ENCODE assay signal across 8 cellular contexts in the genomic region with DNA sequence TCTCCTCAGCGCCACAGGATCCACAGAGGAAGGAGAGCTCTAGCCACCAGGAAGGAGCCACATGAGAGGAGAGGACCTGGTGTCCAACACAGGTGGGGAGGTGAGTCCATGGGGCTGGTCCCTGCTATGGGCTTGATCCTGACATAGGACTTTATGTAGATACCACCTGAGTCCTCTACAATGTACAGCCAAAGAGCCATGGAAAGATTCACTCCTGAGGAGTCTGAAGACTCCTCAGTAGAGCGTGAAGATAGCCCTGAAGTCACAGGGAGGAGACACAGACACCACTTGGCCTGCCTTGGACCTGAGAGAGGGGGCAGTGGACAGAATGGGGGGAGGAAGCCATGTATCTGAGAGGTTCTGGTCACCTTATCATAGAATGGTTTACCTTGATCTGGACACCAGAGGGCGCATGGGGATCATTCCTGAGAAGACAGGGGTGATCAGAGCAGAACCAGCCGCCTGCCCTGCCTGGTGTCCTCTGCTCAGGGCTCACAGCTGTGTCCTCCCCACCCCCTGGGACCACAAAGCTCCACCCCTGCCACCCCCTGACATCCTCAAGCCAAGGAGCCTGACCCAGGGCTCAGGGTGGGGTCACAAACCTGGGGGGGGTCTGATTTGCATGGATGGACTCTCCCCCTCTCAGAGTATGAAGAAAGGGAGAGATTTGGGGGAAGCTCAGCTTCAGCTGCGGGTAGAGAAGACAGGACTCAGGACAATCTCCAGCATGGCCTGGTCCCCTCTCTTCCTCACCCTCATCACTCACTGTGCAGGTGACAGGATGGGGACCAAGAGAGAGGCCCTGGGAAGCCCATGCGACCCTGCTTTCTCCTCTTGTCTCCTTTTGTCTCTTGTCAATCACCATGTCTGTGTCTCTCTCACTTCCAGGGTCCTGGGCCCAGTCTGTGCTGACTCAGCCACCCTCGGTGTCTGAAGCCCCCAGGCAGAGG.
DNase-seq lines count a peak whose midpoint lies in the region; ATAC-seq and TF ChIP-seq lines count a peak whose summit lies in the region.

No MANE protein-coding gene starts in this region.

- POLR2A ChIA-PET in A673 (lab: Charles Lee; ENCODE audit: low non-redundant PET): no interaction called here

- no peak overlapping the region for H3K27ac ChIP-seq in A673 (ENCODE audit: low read depth, low read length, poor library complexity, severe bottlenecking)
- H3K27ac ChIP-seq in left lung: no peak overlapping the region

- no peaks in the 10 kb centered on the region for H3K36me3 ChIP-seq in A673 (ENCODE audit: insufficient read depth, low read length, poor library complexity, severe bottlenecking)
- H3K36me3 ChIP-seq in left lung: no peaks in the 10 kb centered on the region

- DNase-seq in A673 (ENCODE audit: low spot score) (peak; percentile 67), GM13977 (ENCODE audit: low spot score) (peak; percentile 77), NCI-H146 (lab: John Stamatoyannopoulos, UW) (peak; percentile 53), cardiac fibroblast (ENCODE audit: low read depth in 2 of 2) (peak; percentile 58 to 64), left lung (peak in 1 of 2 donors; percentile 47), NCI-H524 treated with DMSO at 0.1 percent for 48 hours (lab: John Stamatoyannopoulos, UW) (no peak)
- peak; percentile 15 for DNase-seq in stimulated activated CD8-positive, alpha-beta memory T cell treated with anti-CD3 and anti-CD28 coated beads, Interleukin-12 subunit alpha, Interleukin-12 subunit beta, amount 100 ng/mL, for 24 hours (ENCODE audit: extremely low read depth)

- in situ Hi-C loops in GM13977 (cut with MboI; ENCODE audit: low pct_unique_long_range_greater_than_20kb, low sequenced_read_pairs, unreplicated experiment): no loop called here

- no peaks in the 10 kb centered on the region for H3K4me1 ChIP-seq in A673 (ENCODE audit: insufficient read depth, low read length, poor library complexity, severe bottlenecking)
- no peaks in the 10 kb centered on the region for H3K4me1 ChIP-seq in left lung

- H3K9me3 ChIP-seq in A673 (ENCODE audit: low read depth, low read length, poor library complexity, severe bottlenecking) (no peaks in the 10 kb centered on the region), left lung (no peaks in the 10 kb centered on the region)

- no TSS peak for BruUV-seq in A673 (replicated peaks; lab: Mats Ljungman, UMichigan)

- H3K27me3 ChIP-seq in A673 (replicated peaks; ENCODE audit: insufficient read depth, low read depth, low read length, poor library complexity) (peaks cover 42% of the 10 kb centered on the region), left lung (peaks cover 0 to 9% of the 10 kb centered on the region in 2 donors)

- CTCF ChIA-PET in A673 (lab: Charles Lee): interaction anchor here (1.0 kb wide), 1 partner anchor 9 kb away, joined by 3 read pairs; no protein-coding TSS in a partner anchor

- peak; percentile 69 for TF ChIP-seq CTCF in A673 (conservative IDR thresholded peaks at IDR 0.05; ENCODE audit: low read depth, low read length)
- peak; percentile 34 for TF ChIP-seq CTCF in GM13977 (IDR thresholded peaks at IDR 0.05; ENCODE audit: extremely low read depth, insufficient read depth, missing control alignments)
- TF ChIP-seq CTCF in WI38 (IDR thresholded peaks at IDR 0.05; ENCODE audit: low read depth, low read length): peak; percentile 43
- TF ChIP-seq CTCF in cardiac fibroblast (IDR thresholded peaks at IDR 0.05; ENCODE audit: low read depth, low read length): peak; percentile 66
- TF ChIP-seq CTCF in left lung (IDR thresholded peaks at IDR 0.05): peak; percentile 22 to 57

- peak; percentile 86 for ATAC-seq in left lung

- intact Hi-C loops in A673 (cut with micrococcal nuclease; ENCODE audit: unreplicated experiment): no loop called here
- intact Hi-C loops in left lung (cut with DNase I): no loop called here

- H3K4me3 ChIP-seq in A673 (ENCODE audit: low read depth, low read length, poor library complexity, severe bottlenecking): no peak overlapping the region
- H3K4me3 ChIP-seq in WI38 (ENCODE audit: low read depth, low read length): no peak overlapping the region
- no peak overlapping the region for H3K4me3 ChIP-seq in cardiac fibroblast (replicated peaks in 1 of 2; ENCODE audit: low read depth in 2 of 2, low read length in 2 of 2)
- H3K4me3 ChIP-seq in left lung: no peak overlapping the region
